In the genomic region with DNA sequence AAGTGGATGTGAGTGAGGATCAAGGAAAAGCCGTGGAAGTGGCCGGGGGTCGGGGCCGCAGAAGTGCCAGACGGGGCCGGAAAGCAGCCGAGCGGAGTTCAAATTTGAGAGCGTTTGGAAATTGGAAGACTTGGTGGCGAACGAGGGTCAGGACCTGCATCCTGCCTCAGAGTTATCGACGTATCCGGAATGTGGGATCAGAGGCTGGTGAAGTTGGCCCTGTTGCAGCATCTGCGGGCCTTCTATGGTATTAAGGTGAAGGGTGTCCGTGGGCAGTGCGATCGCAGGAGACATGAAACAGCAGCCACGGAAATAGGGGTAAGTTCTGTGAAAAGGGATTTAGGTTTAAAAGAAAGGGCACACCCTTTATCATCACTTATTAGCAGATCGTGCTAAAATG, we compare ENCODE assay signal across 8 cellular contexts. TPM values are rescaled to one million over a fixed set of nuclear protein-coding genes. Genes with fewer than 3 reads are reported as not detected.
DNase-seq lines count a peak whose midpoint lies in the region; ATAC-seq and TF ChIP-seq lines count a peak whose summit lies in the region.
"Not testable (repeated sequence)": the region's sequence is repeated elsewhere in the genome, so short reads cannot be mapped to it uniquely, and the experiment has no call there.

No MANE protein-coding gene starts in this region.

- H3K4me3 ChIP-seq in AG04450 (ENCODE audit: low read depth, low read length) (peak overlapping the region; percentile 73), Karpas-422 (ENCODE audit: low read length) (peak overlapping the region; percentile 90), foreskin fibroblast (ENCODE audit: low read depth in 1 of 2, low read length in 2 of 2) (peak overlapping the region; percentile 68 to 75), skeletal muscle tissue (ENCODE audit: low read length in 3 of 3) (peak overlapping the region; percentile 67 to 85 (median 83))
- not testable (repeated sequence) for H3K4me3 ChIP-seq in mucosa of descending colon

- not testable (repeated sequence) for H2AFZ ChIP-seq in Karpas-422 (ENCODE audit: low read length)

- H3K9me3 ChIP-seq in AG04450 (ENCODE audit: control insufficient read depth, insufficient read depth, low read length); Karpas-422 (ENCODE audit: low read length); mucosa of descending colon; skeletal muscle tissue (ENCODE audit: control insufficient read depth in 3 of 3, low read length in 3 of 3): not testable (repeated sequence)

- peaks cover 47% of the 10 kb centered on the region for H3K79me2 ChIP-seq in Karpas-422 (ENCODE audit: low read length)

- H3K36me3 Mint-ChIP-seq in WTC11, brain: not testable (repeated sequence)

- ATAC-seq in GM21515 (IDR thresholded peaks at IDR 0.05; ENCODE audit: unreplicated experiment) (peak; percentile 3), mucosa of descending colon (peak; percentile 4)
- not testable (repeated sequence) for ATAC-seq in WTC11

- intact Hi-C loops in mucosa of descending colon (cut with DNase I, micrococcal nuclease): not testable (repeated sequence)

- peak overlapping the region; percentile 96 for H3K27ac Mint-ChIP-seq in WTC11
- H3K27ac Mint-ChIP-seq in brain: peak overlapping the region; percentile 96 to 100 (median 99)

- H3K27me3 ChIP-seq in AG04450 (ENCODE audit: control insufficient read depth, insufficient read depth, low read length); Karpas-422 (ENCODE audit: low read length); skeletal muscle tissue (ENCODE audit: control insufficient read depth in 3 of 3, insufficient read depth in 3 of 3, low read length in 3 of 3): not testable (repeated sequence)

- peaks cover 11% of the 10 kb centered on the region for H3K4me1 Mint-ChIP-seq in WTC11
- H3K4me1 Mint-ChIP-seq in brain: peaks cover 38% of the 10 kb centered on the region

- not testable (repeated sequence) for H3K9me2 ChIP-seq in Karpas-422 (replicated peaks; ENCODE audit: insufficient read depth, low read length)

- H3K27ac ChIP-seq in AG04450 (ENCODE audit: low read depth, low read length): peak overlapping the region; percentile 52
- peak overlapping the region; percentile 86 for H3K27ac ChIP-seq in Karpas-422 (ENCODE audit: low read length)
- not testable (repeated sequence) for H3K27ac ChIP-seq in skeletal muscle tissue (ENCODE audit: low read depth, low read length)

- not testable (repeated sequence) for DNase-seq in AG04450 (ENCODE audit: low read depth, low spot score); Karpas-422; WTC11 (ENCODE audit: low spot score); mucosa of descending colon
- peak; percentile 3 to 33 for DNase-seq in foreskin fibroblast

- CTCF ChIA-PET in AG04450 (lab: Charles Lee); WTC11 (lab: Charles Lee): not testable (repeated sequence)

- H3K9ac ChIP-seq in Karpas-422 (ENCODE audit: low read length) (peak overlapping the region; percentile 90), skeletal muscle tissue (ENCODE audit: low read depth in 1 of 3, low read length in 3 of 3) (peak overlapping the region in 2 of 3 donors; percentile 74 to 89)

- POLR2A ChIA-PET in AG04450 (lab: Yijun Ruan, JAX); WTC11 (lab: Charles Lee): not testable (repeated sequence)

- H4K20me1 ChIP-seq in Karpas-422 (ENCODE audit: insufficient read depth, low read depth, low read length): not testable (repeated sequence)

- H3K9me3 Mint-ChIP-seq in WTC11, brain: not testable (repeated sequence)

- H3K4me1 ChIP-seq in Karpas-422 (ENCODE audit: low read length): peaks cover 20% of the 10 kb centered on the region
- H3K4me1 ChIP-seq in mucosa of descending colon (ENCODE audit: low read depth); skeletal muscle tissue (ENCODE audit: control insufficient read depth in 3 of 3, insufficient read depth in 3 of 3, low read length in 3 of 3): not testable (repeated sequence)

- peak overlapping the region; percentile 99 for H3K4me3 Mint-ChIP-seq in WTC11
- peak overlapping the region; percentile 95 to 100 (median 98) for H3K4me3 Mint-ChIP-seq in brain

- H3K27me3 Mint-ChIP-seq in WTC11 (ENCODE audit: low read depth): not testable (repeated sequence)
- H3K27me3 Mint-ChIP-seq in brain: peaks cover 11% of the 10 kb centered on the region

- TF ChIP-seq CTCF in AG04450 (IDR thresholded peaks at IDR 0.05; ENCODE audit: low read depth, low read length); WTC11 (IDR thresholded peaks at IDR 0.05); brain (conservative IDR thresholded peaks at IDR 0.05); foreskin fibroblast (IDR thresholded peaks at IDR 0.05; ENCODE audit: low read depth, low read length); mucosa of descending colon (IDR thresholded peaks at IDR 0.05): not testable (repeated sequence)

- H3K36me3 ChIP-seq in Karpas-422 (ENCODE audit: insufficient read depth, low read length); mucosa of descending colon (ENCODE audit: low read depth); skeletal muscle tissue (ENCODE audit: control insufficient read depth in 3 of 3, insufficient read depth in 3 of 3, low read length in 3 of 3): not testable (repeated sequence)

- peak overlapping the region; percentile 85 for H3K4me2 ChIP-seq in Karpas-422 (ENCODE audit: low read depth, low read length, poor library complexity, severe bottlenecking)

RNA-seq across cellular contexts. Expression of gene GOLGA8H, which starts 22.8 kb away (rescaled TPM):
- 0.04 TPM in 1 of 2 replicates, not detected in the other for polyA plus RNA-seq in AG04450 (2011; rRNA removed)
- polyA minus RNA-seq in AG04450 (2011; rRNA and poly(A)+ RNA removed): 0.28 TPM in 1 of 2 replicates, not detected in the other
- total RNA-seq in Karpas-422 (2014; rRNA removed; shearing (Covaris generic); ENCODE audit: low replicate concordance): not detected in 2 replicates
- 1.5 to 2.0 TPM (median 1.7 TPM) in 3 replicates for total RNA-seq in WTC11 (2021)
- polyA plus RNA-seq in brain (ENCODE audit: insufficient read depth, low read depth, low replicate concordance): not detected
- total RNA-seq in mucosa of descending colon: under 1 TPM in 2 of 3 donors, not detected in 1; 0.19 to 0.20 TPM
- total RNA-seq in skeletal muscle tissue: 0.52 TPM
